In genomic region chr15:59259137-59259943, GRCh38 we compare ENCODE assay signal across 1 cellular context.
TF ChIP-seq lines count a peak whose summit lies in the region.

No MANE protein-coding gene starts in this region.

TF ChIP-seq in HepG2, 621 proteins besides CTCF, POLR2A, EP300 and RAD21:
- TF ChIP-seq BCL6 (CRISPR knock-in tag; IDR thresholded peaks at IDR 0.05) (no peak), ZNF629 (CRISPR knock-in tag; conservative IDR thresholded peaks at IDR 0.05) (peak; percentile 73)
